Comparison of ENCODE assay signal across 12 cellular contexts in the genomic region with DNA sequence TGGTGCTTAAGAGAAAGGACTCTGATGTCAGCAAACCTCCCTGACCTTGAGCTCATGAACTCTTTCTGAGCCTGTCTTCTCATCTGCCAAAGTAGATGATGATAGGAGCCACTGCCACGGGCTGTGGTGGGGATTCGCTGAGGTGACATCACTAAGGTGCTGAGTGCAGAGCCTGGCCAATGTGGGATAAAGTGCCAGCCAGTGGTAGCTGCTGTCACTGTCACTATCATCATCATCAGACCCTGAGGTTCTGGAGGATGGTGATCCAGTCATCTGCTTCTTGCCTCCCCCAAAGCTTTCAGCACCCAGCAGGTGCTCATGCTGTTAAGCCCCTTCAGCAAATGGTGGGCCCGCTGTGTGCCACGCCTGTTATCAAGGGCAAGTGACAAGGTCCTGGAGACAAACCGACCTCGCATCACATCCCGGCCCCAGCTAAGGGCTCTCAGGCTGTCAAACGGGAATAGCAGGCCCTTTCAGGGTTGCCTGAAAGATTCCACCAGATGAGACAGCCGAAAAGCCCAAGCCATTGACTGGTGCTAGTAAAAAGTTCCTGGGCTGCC. TPM values are rescaled to one million over a fixed set of nuclear protein-coding genes. Genes with fewer than 3 reads are reported as not detected.
DNase-seq lines count a peak whose midpoint lies in the region; ATAC-seq, FAIRE-seq and TF ChIP-seq lines count a peak whose summit lies in the region.
"Had no signal": no experiment of that assay in that cellular context is flagged by ENCODE, and none has a peak within 500 bp of the region (broad histone marks: within the 10 kb centered on the region; RNA-seq: fewer than 3 reads in every experiment).

No MANE protein-coding gene starts in this region.

- ATAC-seq in GM12878 = no peak; the same call in 2 of the 3 replicates

- no peak overlapping the region for H3K4me2 ChIP-seq in GM12878 (ENCODE audit: control insufficient read depth, insufficient read depth)

- TF ChIP-seq POLR2A in GM12878 (IDR thresholded peaks at IDR 0.05; ENCODE audit: low read depth, low read length) = peak; percentile 3; the same call in 1 of the 2 replicates

- no peaks in the 10 kb centered on the region for H3K27me3 ChIP-seq in HUES64 (ENCODE audit: insufficient read depth, low read length)
- H3K27me3 ChIP-seq in GM12878 (replicated peaks in 1 of 2; ENCODE audit: control insufficient read depth in 2 of 2, insufficient read depth in 2 of 2, low read length in 1 of 2) = no peaks in the 10 kb centered on the region

- peak overlapping the region; percentile 34; the same call in 1 of the 2 replicates for H3K9ac ChIP-seq in HUES64 (ENCODE audit: low read depth, low read length)
- no peak overlapping the region for H3K9ac ChIP-seq in GM12878 (ENCODE audit: control insufficient read depth, insufficient read depth, low read length)

- H4K20me1 ChIP-seq in GM12878 (ENCODE audit: control insufficient read depth, insufficient read depth) = no peaks in the 10 kb centered on the region; the same call in 1 of the 2 replicates

- no peaks in the 10 kb centered on the region for H3K27me3 Mint-ChIP-seq in neural crest cell (ENCODE audit: low read depth)
- H3K27me3 Mint-ChIP-seq in activated T-helper 1 cell treated with anti-CD3 and anti-CD28 coated beads, Interleukin-12 subunit alpha, Interleukin-12 subunit beta, Interleukin-2, Interleukin-4 antibody, amounts not matched to agents 30 ng/mL and 10 ng/mL and 1 ng/mL, durations not matched to agents 14 hours and 24 hours and 36 hours (ENCODE audit: insufficient read depth) = no peaks in the 10 kb centered on the region

- H3K36me3 ChIP-seq in HUES64 (ENCODE audit: insufficient read depth, low read length) = peaks cover 70% of the 10 kb centered on the region
- H3K36me3 ChIP-seq in GM12878 (ENCODE audit: control insufficient read depth in 2 of 2, insufficient read depth in 2 of 2, low read length in 1 of 2) = peaks cover 3 to 27% of the 10 kb centered on the region in 2 experiments; a peak in 3 of 4 replicates

- no peak for TF ChIP-seq EP300 in GM12878 (IDR thresholded peaks at IDR 0.05; ENCODE audit: borderline replicate concordance in 1 of 2, control insufficient read depth in 1 of 2, low read depth in 2 of 2, low read length in 2 of 2)

- H3K9me3 ChIP-seq in HUES64 (ENCODE audit: insufficient read depth, low read depth, low read length) (no peaks in the 10 kb centered on the region), GM12878 (replicated peaks; ENCODE audit: control insufficient read depth, insufficient read depth, low read length) (no peaks in the 10 kb centered on the region)

- CTCF ChIA-PET in GM12878 (lab: Yijun Ruan, JAX) = no interaction called here

- no TSS peak for BruUV-seq in GM12878 (replicated peaks; lab: Mats Ljungman, UMichigan)

- POLR2A ChIA-PET in GM12878 (lab: Charles Lee) = interaction anchor here (0.6 to 1.2 kb wide), 3 partner anchors 9 to 75 kb away, joined by 3 to 7 read pairs (median 5); no protein-coding TSS in a partner anchor

- WGBS in HUES64 = 76% methylated on average over 9 of the region's 9 CpGs
- WGBS in GM12878 (ENCODE audit: insufficient coverage, insufficient replicate concordance, low lambda C conversion rate, missing lambda C conversion rate) = 95% methylated on average over 9 of the region's 9 CpGs

- H3K36me3 Mint-ChIP-seq in neural crest cell (ENCODE audit: low read depth) = peaks cover 5% of the 10 kb centered on the region
- peaks cover 27% of the 10 kb centered on the region for H3K36me3 Mint-ChIP-seq in activated T-helper 1 cell treated with anti-CD3 and anti-CD28 coated beads, Interleukin-12 subunit alpha, Interleukin-12 subunit beta, Interleukin-2, Interleukin-4 antibody, amounts not matched to agents 30 ng/mL and 10 ng/mL and 1 ng/mL, durations not matched to agents 14 hours and 24 hours and 36 hours (ENCODE audit: low read depth)

- H3K4me3 Mint-ChIP-seq in neural crest cell = peak overlapping the region; percentile 41
- no peak overlapping the region for H3K4me3 Mint-ChIP-seq in activated T-helper 1 cell treated with anti-CD3 and anti-CD28 coated beads, Interleukin-12 subunit alpha, Interleukin-12 subunit beta, Interleukin-2, Interleukin-4 antibody, amounts not matched to agents 30 ng/mL and 10 ng/mL and 1 ng/mL, durations not matched to agents 14 hours and 24 hours and 36 hours

- SMC1A ChIA-PET in GM12878 (lab: Charles Lee; ENCODE audit: uncharacterized antibody, unreplicated experiment) = no interaction called here

- H2AFZ ChIP-seq in GM12878 (ENCODE audit: control insufficient read depth, low read depth, low read length) = no peak overlapping the region

- intact Hi-C loops in GM12878 (cut with micrococcal nuclease; ENCODE audit: unreplicated experiment) = no loop called here
- intact Hi-C loops in activated T-helper 1 cell treated with anti-CD3 and anti-CD28 coated beads, Interleukin-12 subunit alpha, Interleukin-12 subunit beta, Interleukin-2, Interleukin-4 antibody, amounts not matched to agents 30 ng/mL and 10 ng/mL and 1 ng/mL, durations not matched to agents 14 hours and 24 hours and 36 hours (cut with micrococcal nuclease) = no loop called here

- DNase-seq in GM12878 (ENCODE audit: low read depth, low spot score) (no peak), neural crest cell (ENCODE audit: low read depth, low spot score) (no peak), NCI-H69 (lab: John Stamatoyannopoulos, UW) (no peak), GM19240 (ENCODE audit: insufficient read length, low spot score) (no peak)
- no peak for DNase-seq in activated T-helper 1 cell treated with anti-CD3 and anti-CD28 coated beads, Interleukin-12 subunit alpha, Interleukin-12 subunit beta, Interleukin-2, Interleukin-4 antibody, amounts not matched to agents 30 ng/mL and 10 ng/mL and 1 ng/mL, durations not matched to agents 14 hours and 24 hours and 36 hours (ENCODE audit: low spot score)
- DNase-seq: activated gamma-delta T cell treated with Interleukin-2 at 50 U/mL for 16 hours, foreskin melanocyte, NCI-H226, SHP77 had no signal

- no peaks in the 10 kb centered on the region for H3K9me3 Mint-ChIP-seq in neural crest cell
- H3K9me3 Mint-ChIP-seq in activated T-helper 1 cell treated with anti-CD3 and anti-CD28 coated beads, Interleukin-12 subunit alpha, Interleukin-12 subunit beta, Interleukin-2, Interleukin-4 antibody, amounts not matched to agents 30 ng/mL and 10 ng/mL and 1 ng/mL, durations not matched to agents 14 hours and 24 hours and 36 hours = no peaks in the 10 kb centered on the region

- H3K4me3 ChIP-seq in HUES64 (ENCODE audit: low read length) = peak overlapping the region; percentile 40
- no peak overlapping the region for H3K4me3 ChIP-seq in GM12878

- in situ Hi-C loops in GM12878 (cut with MboI) = no loop called here

- peaks cover 8% of the 10 kb centered on the region for H3K79me2 ChIP-seq in GM12878 (ENCODE audit: control insufficient read depth, insufficient read depth, low read length)

- no peak overlapping the region for H3K27ac ChIP-seq in HUES64 (ENCODE audit: low read depth, low read length)
- H3K27ac ChIP-seq in GM12878 (ENCODE audit: control insufficient read depth, insufficient read depth) = no peak overlapping the region

- no peak overlapping the region for H3K27ac Mint-ChIP-seq in neural crest cell (ENCODE audit: unreplicated experiment)
- no peak overlapping the region for H3K27ac Mint-ChIP-seq in activated T-helper 1 cell treated with anti-CD3 and anti-CD28 coated beads, Interleukin-12 subunit alpha, Interleukin-12 subunit beta, Interleukin-2, Interleukin-4 antibody, amounts not matched to agents 30 ng/mL and 10 ng/mL and 1 ng/mL, durations not matched to agents 14 hours and 24 hours and 36 hours

- RAD21 ChIA-PET in GM12878 (lab: Charles Lee; ENCODE audit: unreplicated experiment) = interaction anchor here (0.6 to 0.8 kb wide), 2 partner anchors 12 to 108 kb away, joined by 3 to 5 read pairs; partner anchors contain the start of gene ST6GALNAC4

- no peak for TF ChIP-seq RAD21 in GM12878 (IDR thresholded peaks at IDR 0.05; ENCODE audit: insufficient read depth, low read depth, low read length)

- FAIRE-seq in GM12878 (lab: Jason Lieb, UNC) = no peak
- FAIRE-seq: D721Med, GM12891 had no signal

- H3K4me1 ChIP-seq in HUES64 (ENCODE audit: insufficient read depth, low read length) (0 out of 2 replicates have a peak, but pooled peaks cover 3% of the 10 kb centered on the region), GM12878 (ENCODE audit: control insufficient read depth, insufficient read depth, low read length) (peaks cover 6% of the 10 kb centered on the region)

- no peak for TF ChIP-seq CTCF in GM12878 (IDR thresholded peaks at IDR 0.05 in 2 of 3, conservative IDR thresholded peaks at IDR 0.05 in 1 of 3; ENCODE audit: control insufficient read depth in 2 of 3, extremely low read depth in 1 of 3, insufficient read depth in 1 of 3, low read depth in 3 of 3, low read length in 3 of 3)
- TF ChIP-seq CTCF in neural crest cell (conservative IDR thresholded peaks at IDR 0.05) = no peak

- peaks cover 7% of the 10 kb centered on the region for H3K4me1 Mint-ChIP-seq in neural crest cell
- H3K4me1 Mint-ChIP-seq in activated T-helper 1 cell treated with anti-CD3 and anti-CD28 coated beads, Interleukin-12 subunit alpha, Interleukin-12 subunit beta, Interleukin-2, Interleukin-4 antibody, amounts not matched to agents 30 ng/mL and 10 ng/mL and 1 ng/mL, durations not matched to agents 14 hours and 24 hours and 36 hours (ENCODE audit: low read depth) = no peaks in the 10 kb centered on the region

RNA-seq across cellular contexts. Expression of gene FPGS, which starts 6.4 kb away (rescaled TPM):
- 46.8 TPM for polyA plus RNA-seq in HUES64 (2013, experiment 1 of 2)
- 59.5 TPM for polyA plus RNA-seq in HUES64 (2013, experiment 2 of 2)
- 131 and 132 TPM in 2 replicates for total RNA-seq in GM12878 (2013; cell fraction: nucleolus; rRNA removed)
- 62.8 and 79.6 TPM in 2 replicates for total RNA-seq in GM12878 (2014; rRNA removed)
- total RNA-seq in GM12878 (2014; rRNA removed; fragmentation: Illumina TruSeq; extraction: Trizol) = 43.3 and 44.4 TPM in 2 replicates
- 89.3 and 98.3 TPM in 2 replicates for total RNA-seq in GM12878 (2021)
- polyA plus RNA-seq in GM12878 (2011; ENCODE audit: low read depth) = 30.5 TPM
- polyA plus RNA-seq in GM12878 (2011; rRNA removed) = 34.1 and 64.4 TPM in 2 replicates
- polyA plus RNA-seq in GM12878 (2011; cell fraction: cytosol; rRNA removed) = 91.2 and 99.0 TPM in 2 replicates
- 158 and 216 TPM in 2 replicates for polyA plus RNA-seq in GM12878 (2011; cell fraction: nucleus; rRNA removed)
- 47.6 and 62.7 TPM in 2 replicates for polyA plus RNA-seq in GM12878 (2012)
- 49.0 and 81.2 TPM in 2 replicates for polyA plus RNA-seq in GM12878 (2014; fragmentation: Illumina TruSeq; extraction: Trizol)
- 1 to 10 TPM; 1.2 to 8.2 TPM for polyA plus RNA-seq in GM12878 (2014; fragmentation: Nextera tagmentation; extraction: Ambion mirVana)
- polyA plus RNA-seq in GM12878 (2014; rRNA removed) = 88.1 and 95.0 TPM in 2 replicates
- polyA plus RNA-seq in GM12878 (2016; fragmentation: Nextera tagmentation; extraction: Ambion mirVana) = 100 to 1,000 TPM; 112 to 127 TPM
- polyA minus RNA-seq in GM12878 (2011; rRNA and poly(A)+ RNA removed) = 61.6 and 82.1 TPM in 2 replicates
- 29.7 and 45.3 TPM in 2 replicates for polyA minus RNA-seq in GM12878 (2011; cell fraction: cytosol; rRNA and poly(A)+ RNA removed)
- polyA minus RNA-seq in GM12878 (2011; cell fraction: nucleus; rRNA and poly(A)+ RNA removed) = 25.9 and 46.4 TPM in 2 replicates
- total RNA-seq in neural crest cell = 64.6 and 69.9 TPM in 2 replicates
- 128 and 130 TPM in 2 replicates for total RNA-seq in activated T-helper 1 cell treated with anti-CD3 and anti-CD28 coated beads, Interleukin-12 subunit alpha, Interleukin-12 subunit beta, Interleukin-2, Interleukin-4 antibody, amounts not matched to agents 30 ng/mL and 10 ng/mL and 1 ng/mL, durations not matched to agents 14 hours and 24 hours and 36 hours

RNA-seq across cellular contexts. Expression of gene CDK9, which starts 23.2 kb away (rescaled TPM):
- 61.8 TPM for polyA plus RNA-seq in HUES64 (2013, experiment 1 of 2)
- polyA plus RNA-seq in HUES64 (2013, experiment 2 of 2) = 57.8 TPM
- 59.1 and 66.1 TPM in 2 replicates for total RNA-seq in GM12878 (2013; cell fraction: nucleolus; rRNA removed)
- total RNA-seq in GM12878 (2014; rRNA removed) = 33.6 and 34.3 TPM in 2 replicates
- total RNA-seq in GM12878 (2014; rRNA removed; fragmentation: Illumina TruSeq; extraction: Trizol) = 24.5 and 25.2 TPM in 2 replicates
- 86.3 and 92.6 TPM in 2 replicates for total RNA-seq in GM12878 (2021)
- 20.6 TPM for polyA plus RNA-seq in GM12878 (2011; ENCODE audit: low read depth)
- polyA plus RNA-seq in GM12878 (2011; rRNA removed) = 30.3 and 46.5 TPM in 2 replicates
- 51.1 and 55.6 TPM in 2 replicates for polyA plus RNA-seq in GM12878 (2011; cell fraction: cytosol; rRNA removed)
- polyA plus RNA-seq in GM12878 (2011; cell fraction: nucleus; rRNA removed) = 219 and 246 TPM in 2 replicates
- polyA plus RNA-seq in GM12878 (2012) = 44.8 and 52.0 TPM in 2 replicates
- polyA plus RNA-seq in GM12878 (2014; fragmentation: Illumina TruSeq; extraction: Trizol) = 41.7 and 57.0 TPM in 2 replicates
- 1 to 10 TPM; 7.3 to 9.6 TPM for polyA plus RNA-seq in GM12878 (2014; fragmentation: Nextera tagmentation; extraction: Ambion mirVana)
- polyA plus RNA-seq in GM12878 (2014; rRNA removed) = 56.7 and 59.9 TPM in 2 replicates
- 10 to 100 TPM; 80.9 to 85.5 TPM for polyA plus RNA-seq in GM12878 (2016; fragmentation: Nextera tagmentation; extraction: Ambion mirVana)
- polyA minus RNA-seq in GM12878 (2011; rRNA and poly(A)+ RNA removed) = 59.7 and 75.9 TPM in 2 replicates
- polyA minus RNA-seq in GM12878 (2011; cell fraction: cytosol; rRNA and poly(A)+ RNA removed) = 26.9 TPM in 2 replicates
- 35.4 and 52.2 TPM in 2 replicates for polyA minus RNA-seq in GM12878 (2011; cell fraction: nucleus; rRNA and poly(A)+ RNA removed)
- total RNA-seq in neural crest cell = 77.0 and 84.8 TPM in 2 replicates
- 97.3 and 105 TPM in 2 replicates for total RNA-seq in activated T-helper 1 cell treated with anti-CD3 and anti-CD28 coated beads, Interleukin-12 subunit alpha, Interleukin-12 subunit beta, Interleukin-2, Interleukin-4 antibody, amounts not matched to agents 30 ng/mL and 10 ng/mL and 1 ng/mL, durations not matched to agents 14 hours and 24 hours and 36 hours

RNA-seq across cellular contexts. Expression of gene SH2D3C, which starts 30.6 kb away (rescaled TPM):
- polyA plus RNA-seq in HUES64 (2013, experiment 1 of 2) = 1.6 TPM
- 3.1 TPM for polyA plus RNA-seq in HUES64 (2013, experiment 2 of 2)
- 28.6 and 33.2 TPM in 2 replicates for total RNA-seq in GM12878 (2013; cell fraction: nucleolus; rRNA removed)
- 16.1 and 19.0 TPM in 2 replicates for total RNA-seq in GM12878 (2014; rRNA removed)
- 8.4 and 9.0 TPM in 2 replicates for total RNA-seq in GM12878 (2014; rRNA removed; fragmentation: Illumina TruSeq; extraction: Trizol)
- total RNA-seq in GM12878 (2021) = 21.0 and 23.5 TPM in 2 replicates
- 11.2 TPM for polyA plus RNA-seq in GM12878 (2011; ENCODE audit: low read depth)
- polyA plus RNA-seq in GM12878 (2011; rRNA removed) = 3.2 and 13.5 TPM in 2 replicates
- 18.5 and 20.4 TPM in 2 replicates for polyA plus RNA-seq in GM12878 (2011; cell fraction: cytosol; rRNA removed)
- 32.4 and 46.4 TPM in 2 replicates for polyA plus RNA-seq in GM12878 (2011; cell fraction: nucleus; rRNA removed)
- polyA plus RNA-seq in GM12878 (2012) = 17.4 and 22.8 TPM in 2 replicates
- polyA plus RNA-seq in GM12878 (2014; fragmentation: Illumina TruSeq; extraction: Trizol) = 4.4 and 11.6 TPM in 2 replicates
- polyA plus RNA-seq in GM12878 (2014; fragmentation: Nextera tagmentation; extraction: Ambion mirVana) = 1 to 10 TPM; 1.2 to 1.9 TPM
- 19.5 and 25.2 TPM in 2 replicates for polyA plus RNA-seq in GM12878 (2014; rRNA removed)
- 10 to 100 TPM; 20.7 to 23.2 TPM for polyA plus RNA-seq in GM12878 (2016; fragmentation: Nextera tagmentation; extraction: Ambion mirVana)
- 30.6 and 32.1 TPM in 2 replicates for polyA minus RNA-seq in GM12878 (2011; rRNA and poly(A)+ RNA removed)
- polyA minus RNA-seq in GM12878 (2011; cell fraction: cytosol; rRNA and poly(A)+ RNA removed) = 13.5 and 19.3 TPM in 2 replicates
- 10.2 and 18.5 TPM in 2 replicates for polyA minus RNA-seq in GM12878 (2011; cell fraction: nucleus; rRNA and poly(A)+ RNA removed)
- total RNA-seq in neural crest cell = 6.0 and 7.2 TPM in 2 replicates
- 30.0 and 30.4 TPM in 2 replicates for total RNA-seq in activated T-helper 1 cell treated with anti-CD3 and anti-CD28 coated beads, Interleukin-12 subunit alpha, Interleukin-12 subunit beta, Interleukin-2, Interleukin-4 antibody, amounts not matched to agents 30 ng/mL and 10 ng/mL and 1 ng/mL, durations not matched to agents 14 hours and 24 hours and 36 hours

RNA-seq across cellular contexts. Expression of gene ENG, which starts 45.4 kb away (rescaled TPM):
- polyA plus RNA-seq in HUES64 (2013, experiment 1 of 2) = 1.6 TPM
- polyA plus RNA-seq in HUES64 (2013, experiment 2 of 2) = 2.2 TPM
- total RNA-seq in GM12878 (2013; cell fraction: nucleolus; rRNA removed) = 4.0 and 5.4 TPM in 2 replicates
- 0.60 and 0.79 TPM in 2 replicates for total RNA-seq in GM12878 (2014; rRNA removed)
- total RNA-seq in GM12878 (2014; rRNA removed; fragmentation: Illumina TruSeq; extraction: Trizol) = 0.64 and 1.0 TPM in 2 replicates
- total RNA-seq in GM12878 (2021) = 9.1 and 10.1 TPM in 2 replicates
- polyA plus RNA-seq in GM12878 (2011; ENCODE audit: low read depth) = 1.8 TPM
- 0.16 and 0.18 TPM in 2 replicates for polyA plus RNA-seq in GM12878 (2011; rRNA removed)
- polyA plus RNA-seq in GM12878 (2011; cell fraction: cytosol; rRNA removed) = 0.37 and 0.43 TPM in 2 replicates
- polyA plus RNA-seq in GM12878 (2011; cell fraction: nucleus; rRNA removed) = 1.2 and 1.6 TPM in 2 replicates
- polyA plus RNA-seq in GM12878 (2012) = 4.8 and 5.9 TPM in 2 replicates
- 0.98 and 3.0 TPM in 2 replicates for polyA plus RNA-seq in GM12878 (2014; fragmentation: Illumina TruSeq; extraction: Trizol)
- polyA plus RNA-seq in GM12878 (2014; fragmentation: Nextera tagmentation; extraction: Ambion mirVana) = under 1 TPM; 0.14 to 0.24 TPM
- polyA plus RNA-seq in GM12878 (2014; rRNA removed) = 3.3 and 4.2 TPM in 2 replicates
- polyA plus RNA-seq in GM12878 (2016; fragmentation: Nextera tagmentation; extraction: Ambion mirVana) = 1 to 10 TPM; 4.2 to 5.0 TPM
- 0.15 and 0.41 TPM in 2 replicates for polyA minus RNA-seq in GM12878 (2011; rRNA and poly(A)+ RNA removed)
- polyA minus RNA-seq in GM12878 (2011; cell fraction: cytosol; rRNA and poly(A)+ RNA removed) = 1.2 and 2.0 TPM in 2 replicates
- 0.12 and 0.67 TPM in 2 replicates for polyA minus RNA-seq in GM12878 (2011; cell fraction: nucleus; rRNA and poly(A)+ RNA removed)
- total RNA-seq in neural crest cell = 2.6 and 3.3 TPM in 2 replicates
- 32.2 and 33.0 TPM in 2 replicates for total RNA-seq in activated T-helper 1 cell treated with anti-CD3 and anti-CD28 coated beads, Interleukin-12 subunit alpha, Interleukin-12 subunit beta, Interleukin-2, Interleukin-4 antibody, amounts not matched to agents 30 ng/mL and 10 ng/mL and 1 ng/mL, durations not matched to agents 14 hours and 24 hours and 36 hours
